Comparison of ENCODE assay signal across 9 cellular contexts in genomic region chr7:106022193-106022821, GRCh38. TPM values are rescaled to one million over a fixed set of nuclear protein-coding genes. Genes with fewer than 3 reads are reported as not detected.
A peak's percentile ranks its signal among the peaks of the same experiment; 100 is the strongest.
DNase-seq lines count a peak whose midpoint lies in the region; ATAC-seq, FAIRE-seq and TF ChIP-seq lines count a peak whose summit lies in the region.
"Had no signal": no experiment of that assay in that cellular context is flagged by ENCODE, and none has a peak within 500 bp of the region (broad histone marks: within the 10 kb centered on the region; RNA-seq: fewer than 3 reads in every experiment).

No MANE protein-coding gene starts in this region.

- no peak for TF ChIP-seq CTCF in H1 (IDR thresholded peaks at IDR 0.05; ENCODE audit: control extremely low read depth in 1 of 3, insufficient read depth in 1 of 3, low read depth in 1 of 3, low read length in 3 of 3)

- H3K4me1 ChIP-seq in H1 (replicated peaks in 1 of 4; ENCODE audit: control insufficient read depth in 3 of 4, insufficient read depth in 4 of 4, low read length in 3 of 4) (peaks cover 5 to 11% (median 6%) of the 10 kb centered on the region in 4 experiments; a peak in 6 of 7 replicates), aorta (ENCODE audit: control insufficient read depth in 1 of 2, insufficient read depth in 2 of 2, low read length in 2 of 2) (no peaks in the 10 kb centered on the region)

- FAIRE-seq in GM18507 (lab: Jason Lieb, UNC) (peak; percentile 42), H1 (lab: Jason Lieb, UNC) (no peak)

- no peak overlapping the region for H2AFZ ChIP-seq in H1 (ENCODE audit: low read length)

- CTCF ChIA-PET in H1 (lab: Charles Lee; ENCODE audit: partially characterized antibody): interaction anchor here (0.6 to 18.0 kb wide), 8 partner anchors 8 to 485 kb away, joined by 3 to 265 read pairs (median 6); no protein-coding TSS in a partner anchor

- H3K27me3 ChIP-seq in H1 (replicated peaks in 1 of 4; ENCODE audit: control insufficient read depth in 3 of 4, extremely low read depth in 1 of 4, insufficient read depth in 3 of 4, low read length in 3 of 4) (no peaks in the 10 kb centered on the region), aorta (ENCODE audit: control insufficient read depth in 1 of 2, insufficient read depth in 2 of 2, low read length in 1 of 2) (no peaks in the 10 kb centered on the region)

- no peak overlapping the region for H2BK5ac ChIP-seq in H1 (ENCODE audit: low read depth, low read length)

- H3K4me3 ChIP-seq in H1 (ENCODE audit: extremely low read depth in 1 of 4, insufficient read depth in 2 of 4, low read depth in 3 of 4, low read length in 4 of 4) (no peak overlapping the region), aorta (ENCODE audit: low read length in 2 of 2) (no peak overlapping the region)

- H3K23me2 ChIP-seq in H1 (ENCODE audit: low read depth, low read length): no peaks in the 10 kb centered on the region

- no peak overlapping the region for H3K4ac ChIP-seq in H1 (replicated peaks; ENCODE audit: insufficient read length, low read depth, low read length)

- no peak overlapping the region for H2AK5ac ChIP-seq in H1 (ENCODE audit: low read depth, low read length)

- no peak overlapping the region for H3K27ac ChIP-seq in H1 (ENCODE audit: low read depth, low read length)
- H3K27ac ChIP-seq in aorta (ENCODE audit: low read depth in 1 of 2, low read length in 2 of 2): no peak overlapping the region
- H3K27ac ChIP-seq: HL-60 had no signal

- no peak overlapping the region for H3K14ac ChIP-seq in H1 (ENCODE audit: insufficient read length)

- TF ChIP-seq RAD21 in H1 (IDR thresholded peaks at IDR 0.05 in 1 of 2, conservative IDR thresholded peaks at IDR 0.05 in 1 of 2; ENCODE audit: low read depth in 2 of 2, low read length in 2 of 2): no peak

- TF ChIP-seq POLR2A in H1 (IDR thresholded peaks at IDR 0.05; ENCODE audit: control extremely low read depth in 1 of 2, low read depth in 2 of 2, low read length in 2 of 2): no peak

- no peak overlapping the region for H2BK120ac ChIP-seq in H1 (replicated peaks; ENCODE audit: low read depth, low read length)

- 0 out of 2 replicates have a peak overlapping the region, but pooled peaks have one; percentile 16 for H2BK20ac ChIP-seq in H1 (ENCODE audit: low read length)

- no peaks in the 10 kb centered on the region for H3K79me2 ChIP-seq in H1 (ENCODE audit: control insufficient read depth in 1 of 2, insufficient read depth in 2 of 2, low read length in 2 of 2)

- no peaks in the 10 kb centered on the region for H3K79me1 ChIP-seq in H1 (ENCODE audit: low read depth, low read length)

- H3K56ac ChIP-seq in H1 (replicated peaks; ENCODE audit: insufficient read length, low read depth, low read length): no peak overlapping the region

- H4K8ac ChIP-seq in H1 (ENCODE audit: extremely low read depth, insufficient read depth, low read length): no peak overlapping the region

- no peak for DNase-seq in GM18507 (ENCODE audit: extremely low spot score, insufficient read length, low read depth)
- peak; percentile 54 for DNase-seq in activated CD4-positive, alpha-beta T cell treated with anti-CD3 and anti-CD28 coated beads for 1 hour
- DNase-seq in H1 (ENCODE audit: low read depth in 1 of 2, low spot score in 2 of 2): no peak
- DNase-seq in aorta: no peak
- DNase-seq in NCI-H1436 (lab: John Stamatoyannopoulos, UW): no peak
- DNase-seq in UCSD-AML1 (lab: John Stamatoyannopoulos, UW; ENCODE audit: unreplicated experiment): no peak
- DNase-seq in SW 1271 (lab: John Stamatoyannopoulos, UW): no peak

- 90 to 100% methylated on average over 1 to 8 of the region's 8 CpGs for WGBS in H1 (ENCODE audit: extremely low coverage in 1 of 2, insufficient coverage in 1 of 2, insufficient read length in 1 of 2, insufficient replicate concordance in 2 of 2, low coverage in 1 of 2, low lambda C conversion rate in 2 of 2, missing lambda C conversion rate in 1 of 2), 2 experiments
- WGBS in aorta, 2 donors: 89% methylated on average over 8 of the region's 8 CpGs

- H3K36me3 ChIP-seq in H1 (ENCODE audit: control insufficient read depth in 2 of 4, insufficient read depth in 4 of 4, low read length in 3 of 4): no peaks in the 10 kb centered on the region
- no peaks in the 10 kb centered on the region for H3K36me3 ChIP-seq in aorta (ENCODE audit: control insufficient read depth in 1 of 2, insufficient read depth in 2 of 2, low read length in 1 of 2)

- no peak overlapping the region for H3K18ac ChIP-seq in H1 (ENCODE audit: extremely low read depth, low read length)

- no peak for TF ChIP-seq EP300 in H1 (IDR thresholded peaks at IDR 0.05; ENCODE audit: borderline replicate concordance in 1 of 2, low read depth in 2 of 2, low read length in 2 of 2)

- H2BK12ac ChIP-seq in H1 (ENCODE audit: low read depth, low read length): peak overlapping the region; percentile 32; the same call in 1 of the 2 replicates

- H4K91ac ChIP-seq in H1 (replicated peaks; ENCODE audit: insufficient read length, low read length): no peak overlapping the region

- H3K9me3 ChIP-seq in H1 (ENCODE audit: insufficient read depth in 2 of 2, low read depth in 1 of 2, low read length in 1 of 2) (no peaks in the 10 kb centered on the region), aorta (ENCODE audit: control insufficient read depth, low read length) (no peaks in the 10 kb centered on the region)

- H3K4me2 ChIP-seq in H1 (ENCODE audit: insufficient read depth in 1 of 2, low read depth in 2 of 2, low read length in 2 of 2): no peak overlapping the region

- H3K9ac ChIP-seq in H1 (replicated peaks in 1 of 4; ENCODE audit: extremely low read depth in 1 of 4, low read depth in 3 of 4, low read length in 3 of 4): no peak overlapping the region

- H4K5ac ChIP-seq in H1 (ENCODE audit: insufficient read length, low read depth, low read length): no peak overlapping the region

- intact Hi-C loops in aorta (cut with DNase I): no loop called here

- H2BK15ac ChIP-seq in H1 (ENCODE audit: low read length): no peak overlapping the region

- POLR2A ChIA-PET in H1 (lab: Charles Lee; ENCODE audit: partially characterized antibody): interaction anchor here (1.2 kb wide), 1 partner anchor 8 kb away, joined by 3 read pairs; no protein-coding TSS in a partner anchor

- ATAC-seq in HG03108 (IDR thresholded peaks at IDR 0.05; ENCODE audit: unreplicated experiment) (peak; percentile 75), aorta (ENCODE audit: low FRiP score) (peak; percentile 13)

- no peak overlapping the region for H3K23ac ChIP-seq in H1 (ENCODE audit: insufficient read length)

- no peaks in the 10 kb centered on the region for H4K20me1 ChIP-seq in H1 (replicated peaks in 1 of 2; ENCODE audit: control insufficient read depth in 1 of 2, insufficient read depth in 2 of 2, low read length in 2 of 2)

TF ChIP-seq in H1, 55 proteins besides CTCF, POLR2A, EP300 and RAD21 (continues in another document):
- TF ChIP-seq, protein P1, sequence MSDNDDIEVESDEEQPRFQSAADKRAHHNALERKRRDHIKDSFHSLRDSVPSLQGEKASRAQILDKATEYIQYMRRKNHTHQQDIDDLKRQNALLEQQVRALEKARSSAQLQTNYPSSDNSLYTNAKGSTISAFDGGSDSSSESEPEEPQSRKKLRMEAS (IDR thresholded peaks at IDR 0.05): no peak
- no peak for TF ChIP-seq JUN (IDR thresholded peaks at IDR 0.05; ENCODE audit: low read depth, low read length)
- no peak for TF ChIP-seq E2F6 (IDR thresholded peaks at IDR 0.05)
- no peak for TF ChIP-seq ATF3 (IDR thresholded peaks at IDR 0.05; ENCODE audit: insufficient read depth, low read depth, low read length)
- TF ChIP-seq SIRT6 (IDR thresholded peaks at IDR 0.05; ENCODE audit: low read length): no peak
- TF ChIP-seq TAF1 (IDR thresholded peaks at IDR 0.05; ENCODE audit: low read depth, low read length): no peak
- TF ChIP-seq USF2 (IDR thresholded peaks at IDR 0.05; ENCODE audit: low read length): no peak
- TF ChIP-seq BACH1 (IDR thresholded peaks at IDR 0.05; ENCODE audit: low read length): no peak
- TF ChIP-seq SRF (IDR thresholded peaks at IDR 0.05; ENCODE audit: low read depth, low read length): no peak
- TF ChIP-seq FOSL1 (IDR thresholded peaks at IDR 0.05; ENCODE audit: insufficient read depth, low read depth, low read length): no peak
- TF ChIP-seq BCL11A (IDR thresholded peaks at IDR 0.05; ENCODE audit: low read depth in 2 of 2, low read length in 2 of 2): no peak
- TF ChIP-seq SIX5 (IDR thresholded peaks at IDR 0.05; ENCODE audit: low read depth, low read length): no peak
- TF ChIP-seq SUZ12 (IDR thresholded peaks at IDR 0.05; ENCODE audit: low read length): no peak
- TF ChIP-seq SP2 (IDR thresholded peaks at IDR 0.05; ENCODE audit: low read length): no peak
- TF ChIP-seq KDM4A (IDR thresholded peaks at IDR 0.05; ENCODE audit: low read depth, low read length, severe bottlenecking): no peak
- no peak for TF ChIP-seq ASH2L (IDR thresholded peaks at IDR 0.05; ENCODE audit: low read length)

RNA-seq across cellular contexts. Expression of gene CDHR3, which starts 59.2 kb away (rescaled TPM):
- total RNA-seq in H1 (2021; fragmentation: NEBNext Ultra II Directional; extraction: Animal tissue kit (Norgen Biotek cat#: 25700)): 5.9 and 6.4 TPM in 2 replicates
- polyA plus RNA-seq in H1 (2011; rRNA removed): 6.8 and 8.0 TPM in 2 replicates
- polyA plus RNA-seq in H1 (2011; cell fraction: cytosol; rRNA removed): 7.8 TPM
- 16.2 TPM for polyA plus RNA-seq in H1 (2011; cell fraction: nucleus; rRNA removed)
- 6.7 to 8.7 TPM (median 8.4 TPM) in 4 replicates for polyA plus RNA-seq in H1 (2012, experiment 1 of 2)
- polyA plus RNA-seq in H1 (2012, experiment 2 of 2): 2.2 TPM
- polyA plus RNA-seq in H1 (2013, experiment 1 of 2): 4.2 TPM
- polyA plus RNA-seq in H1 (2013, experiment 2 of 2): 5.1 TPM
- 7.2 and 13.7 TPM in 2 replicates for polyA minus RNA-seq in H1 (2011; rRNA and poly(A)+ RNA removed)
- polyA minus RNA-seq in H1 (2011; cell fraction: cytosol; rRNA and poly(A)+ RNA removed): 5.9 TPM
- 24.5 TPM for polyA minus RNA-seq in H1 (2011; cell fraction: nucleus; rRNA and poly(A)+ RNA removed)
- 1 to 10 TPM; 3.8 to 5.1 TPM for total RNA-seq in aorta
- 1 to 10 TPM; 1.0 to 2.1 TPM for polyA plus RNA-seq in aorta
